ENCODE assay signal across 17 cellular contexts in genomic region chr17:41546819-41547218, GRCh38. TPM values are rescaled to one million over a fixed set of nuclear protein-coding genes. Genes with fewer than 3 reads are reported as not detected.
DNase-seq lines count a peak whose midpoint lies in the region; ATAC-seq, FAIRE-seq and TF ChIP-seq lines count a peak whose summit lies in the region.
"Had no signal": no experiment of that assay in that cellular context is flagged by ENCODE, and none has a peak within 500 bp of the region (broad histone marks: within the 10 kb centered on the region; RNA-seq: fewer than 3 reads in every experiment).

No MANE protein-coding gene starts in this region.

- H3K4me3 Mint-ChIP-seq in HFFc6 (no peak overlapping the region), astrocyte (ENCODE audit: unreplicated experiment) (no peak overlapping the region), mesothelial cell of epicardium (no peak overlapping the region)
- H3K4me3 Mint-ChIP-seq: CD8-positive, alpha-beta T cell; T-cell had no signal

- peaks cover 6% of the 10 kb centered on the region; the same call in 1 of the 2 replicates for H3K27me3 Mint-ChIP-seq in HFFc6 (ENCODE audit: insufficient read depth)
- H3K27me3 Mint-ChIP-seq in astrocyte (ENCODE audit: low read depth, unreplicated experiment) = peaks cover 2% of the 10 kb centered on the region
- no peaks in the 10 kb centered on the region for H3K27me3 Mint-ChIP-seq in mesothelial cell of epicardium (ENCODE audit: low read depth)

- no peak for TF ChIP-seq POLR2A in vagina (IDR thresholded peaks at IDR 0.05)

- TF ChIP-seq CTCF in HFFc6 (IDR thresholded peaks at IDR 0.05) (no peak), astrocyte (IDR thresholded peaks at IDR 0.05; ENCODE audit: insufficient read depth, low read depth, low read length) (no peak), mesothelial cell of epicardium (IDR thresholded peaks at IDR 0.05; ENCODE audit: unreplicated experiment) (no peak), vagina (IDR thresholded peaks at IDR 0.05) (no peak)

- peaks cover 15% of the 10 kb centered on the region for H3K36me3 Mint-ChIP-seq in HFFc6 (ENCODE audit: low read depth)
- no peaks in the 10 kb centered on the region for H3K36me3 Mint-ChIP-seq in astrocyte (ENCODE audit: low read depth, unreplicated experiment)
- no peaks in the 10 kb centered on the region for H3K36me3 Mint-ChIP-seq in mesothelial cell of epicardium
- H3K36me3 Mint-ChIP-seq: CD8-positive, alpha-beta T cell; T-cell had no signal

- no peaks in the 10 kb centered on the region for H3K79me2 ChIP-seq in astrocyte (ENCODE audit: insufficient read depth, low read length)

- no peaks in the 10 kb centered on the region for H3K27me3 ChIP-seq in astrocyte (ENCODE audit: insufficient read depth, low read length)
- H3K27me3 ChIP-seq in vagina = no peaks in the 10 kb centered on the region
- H3K27me3 ChIP-seq: BE2C, SJSA1 had no signal

- H3K4me1 Mint-ChIP-seq in HFFc6 (ENCODE audit: low read depth) = peaks cover 43% of the 10 kb centered on the region
- peaks cover 25% of the 10 kb centered on the region for H3K4me1 Mint-ChIP-seq in astrocyte (ENCODE audit: low read depth, unreplicated experiment)
- peaks cover 55% of the 10 kb centered on the region for H3K4me1 Mint-ChIP-seq in mesothelial cell of epicardium

- H3K4me2 ChIP-seq in astrocyte (ENCODE audit: low read length) = no peak overlapping the region

- no peak for ATAC-seq in GM18907 (IDR thresholded peaks at IDR 0.05; ENCODE audit: unreplicated experiment)
- ATAC-seq: CD8-positive, alpha-beta T cell; T-cell had no signal

- no peak overlapping the region for H3K4me3 ChIP-seq in astrocyte (ENCODE audit: insufficient read depth, low read depth, low read length)
- H3K4me3 ChIP-seq in vagina = no peak overlapping the region
- H3K4me3 ChIP-seq: SJSA1 had no signal

- intact Hi-C loops in vagina (cut with DNase I) = no loop called here

- DNase-seq in HFFc6 (no peak), astrocyte (ENCODE audit: low read depth) (no peak), mesothelial cell of epicardium (ENCODE audit: low spot score in 2 of 2, unreplicated experiment in 2 of 2) (no peak), vagina (ENCODE audit: extremely low spot score in 2 of 2) (no peak), NCI-H69 (lab: John Stamatoyannopoulos, UW) (no peak), NCI-H526 treated with DMSO at 0.1 percent for 48 hours (lab: John Stamatoyannopoulos, UW) (no peak)
- DNase-seq: CD8-positive, alpha-beta T cell; GF-D8; MV-4-11; NCI-H1436; NCI-H2081 treated with DMSO at 0.1 percent for 48 hours; NCI-H2227 treated with DMSO at 0.1 percent for 48 hours; T-cell had no signal

- H3K9ac ChIP-seq in astrocyte (ENCODE audit: low read length) = no peak overlapping the region

- H2AFZ ChIP-seq in astrocyte (ENCODE audit: low read depth, low read length) = no peak overlapping the region

- H3K9me3 ChIP-seq in astrocyte (ENCODE audit: insufficient read depth, low read depth, low read length) = no peaks in the 10 kb centered on the region
- H3K9me3 ChIP-seq in vagina = no peaks in the 10 kb centered on the region
- H3K9me3 ChIP-seq: SJSA1 had no signal

- H3K9me3 Mint-ChIP-seq in HFFc6 (peaks cover 8% of the 10 kb centered on the region), astrocyte (ENCODE audit: unreplicated experiment) (no peaks in the 10 kb centered on the region), mesothelial cell of epicardium (no peaks in the 10 kb centered on the region)

- H3K4me1 ChIP-seq in astrocyte (ENCODE audit: insufficient read depth, low read length) (peaks cover 39% of the 10 kb centered on the region), vagina (peaks cover 37% of the 10 kb centered on the region)

- no peaks in the 10 kb centered on the region for H3K36me3 ChIP-seq in astrocyte (ENCODE audit: insufficient read depth, low read length)
- no peaks in the 10 kb centered on the region for H3K36me3 ChIP-seq in vagina
- H3K36me3 ChIP-seq: BE2C, SJSA1 had no signal

- H4K20me1 ChIP-seq in astrocyte (ENCODE audit: insufficient read depth, low read length) = no peaks in the 10 kb centered on the region

- peak overlapping the region; percentile 90 for H3K27ac ChIP-seq in astrocyte (ENCODE audit: low read depth, low read length)
- H3K27ac ChIP-seq in vagina = peak overlapping the region; percentile 92

- H3K27ac Mint-ChIP-seq in HFFc6 = peak overlapping the region; percentile 88; the same call in 1 of the 2 replicates
- peak overlapping the region; percentile 94 for H3K27ac Mint-ChIP-seq in astrocyte (ENCODE audit: unreplicated experiment)
- peak overlapping the region; percentile 99 for H3K27ac Mint-ChIP-seq in mesothelial cell of epicardium
- H3K27ac Mint-ChIP-seq: CD8-positive, alpha-beta T cell; T-cell had no signal

- no peak for FAIRE-seq in astrocyte (lab: Jason Lieb, UNC)
- FAIRE-seq: H54 had no signal

RNA-seq across cellular contexts. Expression of gene KRT19, which starts 18.7 kb away (rescaled TPM):
- total RNA-seq in HFFc6 (2021; fragmentation: NEBNext Ultra II Directional; extraction: Animal tissue kit (Norgen Biotek cat#: 25700)) = 100 to 1,000 TPM in 2 of 6 experiments, 10 to 100 TPM in 4; 45.7 to 244 (median 50.6) TPM
- 113 and 210 TPM in 2 replicates for total RNA-seq in astrocyte
- 366 to 377 TPM (median 368 TPM) in 3 replicates for total RNA-seq in mesothelial cell of epicardium
- total RNA-seq in vagina = 198 TPM
- total RNA-seq: CD8-positive, alpha-beta T cell; SJSA1 had no signal

RNA-seq across cellular contexts. Expression of gene KRT9, which starts 25.0 kb away (rescaled TPM):
- not detected for total RNA-seq in HFFc6 (2021; fragmentation: NEBNext Ultra II Directional; extraction: Animal tissue kit (Norgen Biotek cat#: 25700))
- 0.09 TPM in 1 of 2 replicates, not detected in the other for total RNA-seq in astrocyte
- not detected in 3 replicates for total RNA-seq in mesothelial cell of epicardium
- not detected for total RNA-seq in vagina
- total RNA-seq: CD8-positive, alpha-beta T cell; SJSA1; T-cell had no signal

RNA-seq across cellular contexts. Expression of gene KRT15, which starts 28.1 kb away (rescaled TPM):
- total RNA-seq in HFFc6 (2021; fragmentation: NEBNext Ultra II Directional; extraction: Animal tissue kit (Norgen Biotek cat#: 25700)) = 1 to 10 TPM; 5.0 to 8.6 (median 6.9) TPM
- total RNA-seq in astrocyte (0.26 and 0.79 TPM in 2 replicates), mesothelial cell of epicardium (8.5 to 10.2 TPM (median 8.7 TPM) in 3 replicates), vagina (931 TPM)
- total RNA-seq: CD8-positive, alpha-beta T cell had no signal

RNA-seq across cellular contexts. Expression of gene KRT14, which starts 39.9 kb away (rescaled TPM):
- total RNA-seq in HFFc6 (2021; fragmentation: NEBNext Ultra II Directional; extraction: Animal tissue kit (Norgen Biotek cat#: 25700)) = 1 to 10 TPM in 4 of 6 experiments, under 1 TPM in 2; 0.14 to 2.0 (median 1.5) TPM
- total RNA-seq in astrocyte = 1.0 and 2.2 TPM in 2 replicates
- 0.45 TPM in 1 of 3 replicates, not detected in the others for total RNA-seq in mesothelial cell of epicardium
- total RNA-seq in vagina = 1,546 TPM
- total RNA-seq: CD8-positive, alpha-beta T cell; T-cell had no signal

RNA-seq across cellular contexts. Expression of gene KRT13, which starts 41.4 kb away (rescaled TPM):
- not detected for total RNA-seq in HFFc6 (2021; fragmentation: NEBNext Ultra II Directional; extraction: Animal tissue kit (Norgen Biotek cat#: 25700))
- total RNA-seq in astrocyte = not detected in 2 replicates
- total RNA-seq in mesothelial cell of epicardium = 5.3 to 7.0 TPM (median 6.3 TPM) in 3 replicates
- 10,968 TPM for total RNA-seq in vagina
- total RNA-seq: CD8-positive, alpha-beta T cell; SJSA1; T-cell had no signal

Comparison
In these comparisons a context has a peak if more than half of its experiments do, and no peak if none do; other contexts are left out.
1. RNA of gene KRT15, which starts 28.1 kb away (total RNA-seq): 931 TPM in vagina (single experiment); 8.5 to 10.2 TPM in mesothelial cell of epicardium, 5.0 to 8.6 TPM in HFFc6 and 0.26 to 0.79 TPM in astrocyte; every median in the first group is over 10 times any median in the second.
2. Peak in every context shown above with its lines, with median percentiles within 50 percentile points of each other: H3K27ac Mint-ChIP-seq.